ENCODE assay signal across 1 cellular context in the genomic region with DNA sequence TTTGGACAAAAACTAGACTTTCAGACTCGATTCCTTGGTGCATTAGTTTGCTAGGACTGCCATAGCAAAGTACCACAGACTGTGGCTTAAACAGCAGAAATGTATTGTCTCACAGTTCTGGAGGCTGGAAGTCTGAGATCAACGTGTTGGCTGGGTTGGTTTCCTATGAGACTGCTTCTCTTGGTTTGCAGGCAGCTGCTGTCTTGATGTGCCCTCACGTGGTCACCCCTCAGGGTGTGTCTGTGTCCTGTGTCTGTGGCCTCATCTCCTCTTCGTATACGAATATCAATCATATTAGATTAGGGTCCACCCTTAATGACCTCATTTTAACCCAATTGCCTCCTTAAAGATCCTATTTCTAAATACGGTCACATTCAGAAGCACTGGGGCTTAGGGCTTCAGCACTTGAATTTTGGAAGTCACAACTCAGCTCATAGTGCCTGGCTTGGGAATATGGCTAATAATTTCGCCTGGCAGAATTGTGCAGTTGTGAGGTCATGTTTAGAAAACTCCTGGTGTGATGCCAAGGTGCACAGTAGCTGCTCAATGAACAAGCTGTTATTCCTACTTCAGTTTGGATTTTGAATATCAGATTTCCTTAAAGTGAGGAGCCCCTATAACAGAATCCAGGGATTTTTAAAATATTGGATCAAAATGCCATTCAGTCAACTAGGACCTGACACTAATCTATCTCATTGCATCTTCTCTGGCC.
TF ChIP-seq lines count a peak whose summit lies in the region.

No MANE protein-coding gene starts in this region.

TF ChIP-seq in K562, 482 proteins besides CTCF, POLR2A, EP300 and RAD21:
- TF ChIP-seq, protein P1, sequence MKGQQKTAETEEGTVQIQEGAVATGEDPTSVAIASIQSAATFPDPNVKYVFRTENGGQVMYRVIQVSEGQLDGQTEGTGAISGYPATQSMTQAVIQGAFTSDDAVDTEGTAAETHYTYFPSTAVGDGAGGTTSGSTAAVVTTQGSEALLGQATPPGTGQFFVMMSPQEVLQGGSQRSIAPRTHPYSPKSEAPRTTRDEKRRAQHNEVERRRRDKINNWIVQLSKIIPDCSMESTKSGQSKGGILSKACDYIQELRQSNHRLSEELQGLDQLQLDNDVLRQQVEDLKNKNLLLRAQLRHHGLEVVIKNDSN (CRISPR knock-in tag; IDR thresholded peaks at IDR 0.05): 0 out of 2 replicates have a peak, but pooled peaks have one; percentile 40
- TF ChIP-seq, protein P2, sequence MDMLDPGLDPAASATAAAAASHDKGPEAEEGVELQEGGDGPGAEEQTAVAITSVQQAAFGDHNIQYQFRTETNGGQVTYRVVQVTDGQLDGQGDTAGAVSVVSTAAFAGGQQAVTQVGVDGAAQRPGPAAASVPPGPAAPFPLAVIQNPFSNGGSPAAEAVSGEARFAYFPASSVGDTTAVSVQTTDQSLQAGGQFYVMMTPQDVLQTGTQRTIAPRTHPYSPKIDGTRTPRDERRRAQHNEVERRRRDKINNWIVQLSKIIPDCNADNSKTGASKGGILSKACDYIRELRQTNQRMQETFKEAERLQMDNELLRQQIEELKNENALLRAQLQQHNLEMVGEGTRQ (CRISPR knock-in tag; IDR thresholded peaks at IDR 0.05): 0 out of 2 replicates have a peak, but pooled peaks have one; percentile 32
- TF ChIP-seq ZNF57 (CRISPR knock-in tag; IDR thresholded peaks at IDR 0.05): no peak
